ENCODE assay signal across 15 cellular contexts in genomic region chr5:103465891-103466290, GRCh38.
DNase-seq lines count a peak whose midpoint lies in the region; ATAC-seq and TF ChIP-seq lines count a peak whose summit lies in the region.
"Had no signal": no experiment of that assay in that cellular context is flagged by ENCODE, and none has a peak within 500 bp of the region (broad histone marks: within the 10 kb centered on the region; RNA-seq: fewer than 3 reads in every experiment).

No MANE protein-coding gene starts in this region.

- H3K4me1 ChIP-seq in gastrocnemius medialis, result peaks cover 27 to 28% of the 10 kb centered on the region in 2 donors

- no peaks in the 10 kb centered on the region for H3K27me3 ChIP-seq in gastrocnemius medialis

- TF ChIP-seq POLR2A in gastrocnemius medialis (IDR thresholded peaks at IDR 0.05), result no peak

- no peak overlapping the region for H3K4me3 ChIP-seq in gastrocnemius medialis

- H3K36me3 ChIP-seq in gastrocnemius medialis, result no peaks in the 10 kb centered on the region

- no peaks in the 10 kb centered on the region for H3K9me3 ChIP-seq in gastrocnemius medialis

- TF ChIP-seq CTCF in gastrocnemius medialis (IDR thresholded peaks at IDR 0.05 in 4 of 5, conservative IDR thresholded peaks at IDR 0.05 in 1 of 5), result no peak

- H3K27ac ChIP-seq in gastrocnemius medialis, result peak overlapping the region; percentile 56 to 74 (median 70)

- intact Hi-C loops in gastrocnemius medialis (cut with DNase I; ENCODE audit: low total_unique reads) (loop anchor here (5.0 kb wide), 1 partner anchor 96 kb away; the partner anchor contains the start of gene NUDT12), left colon (cut with DNase I, micrococcal nuclease) (no loop called here)

- in situ Hi-C loops in gastrocnemius medialis (cut with MboI; ENCODE audit: low sequenced_read_pairs in 4 of 4), result no loop called here

- peak in 1 of 2 donors; percentile 57 for ATAC-seq in gastrocnemius medialis
- no peak for ATAC-seq in left colon

- DNase-seq in EH (ENCODE audit: low read depth) (peak; percentile 55), NCI-H226 (peak; percentile 4), fibroblast of gingiva (ENCODE audit: low read depth) (peak; percentile 26), gastrocnemius medialis (no peak), CD1c-positive myeloid dendritic cell (ENCODE audit: extremely low spot score) (no peak), left colon (no peak), H4 (ENCODE audit: low spot score) (no peak)
- DNase-seq: CD4-positive, alpha-beta T cell; GOT3; KG1; NCI-H1048; NCI-H146; NCI-H2081; NCI-H526; Right ventricle myocardium superior had no signal

Comparison
In these comparisons a context has a peak if more than half of its experiments do, and no peak if none do; other contexts are left out.
1. DNase-seq: peak in EH (single experiment), NCI-H226 (single experiment) and fibroblast of gingiva (single experiment); none in gastrocnemius medialis (0 of 2), CD1c-positive myeloid dendritic cell (single experiment), left colon (0 of 2) and H4 (single experiment).